ENCODE assay signal across 27 cellular contexts in the genomic region with DNA sequence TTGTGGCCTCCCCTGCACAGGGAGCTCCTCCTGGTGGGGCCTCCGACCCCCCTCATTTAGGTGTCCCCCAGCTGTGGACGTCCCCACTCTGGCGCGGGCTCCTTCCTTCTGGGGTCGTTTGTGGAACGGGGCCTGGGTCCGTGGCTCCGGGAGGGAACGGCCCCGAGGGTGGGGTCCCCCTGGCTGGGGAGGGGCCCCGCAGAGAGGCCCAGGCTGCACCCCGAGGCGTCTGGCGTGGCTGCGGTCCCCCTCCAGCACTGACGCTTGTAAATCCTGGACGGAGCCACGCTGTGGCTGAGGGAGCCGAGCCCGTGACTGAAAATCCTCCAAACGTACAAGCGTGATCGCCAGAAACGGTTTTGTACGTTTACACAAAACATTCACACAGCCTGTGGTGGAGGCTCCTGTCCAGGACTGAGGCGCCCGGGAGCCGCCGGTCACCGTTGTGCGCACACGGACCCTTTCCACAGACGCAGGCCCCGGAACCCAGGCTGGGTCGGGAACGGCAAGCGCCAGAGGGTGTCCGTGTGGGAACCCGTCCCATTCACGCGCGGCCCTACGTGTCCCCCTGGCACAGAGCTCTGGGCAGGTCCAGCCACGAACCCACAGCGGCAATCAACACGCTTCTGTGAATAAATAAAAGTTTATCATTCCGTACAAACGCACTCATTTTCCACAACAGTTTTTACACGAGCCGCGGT.
"Had no signal": no experiment of that assay in that cellular context is flagged by ENCODE, and none has a peak within 500 bp of the region (broad histone marks: within the 10 kb centered on the region; RNA-seq: fewer than 3 reads in every experiment).

No MANE protein-coding gene starts in this region.

- H3K27me3 Mint-ChIP-seq: activated B cell treated with CpG ODN at 0.5 μM for 24 hours; activated CD4-positive, alpha-beta T cell treated with anti-CD3 and anti-CD28 coated beads for 36 hours; T-helper 17 cell had no signal

- H3K27ac Mint-ChIP-seq: activated B cell treated with CpG ODN at 0.5 μM for 24 hours; activated CD4-positive, alpha-beta memory T cell treated with anti-CD3 and anti-CD28 coated beads for 36 hours; activated CD4-positive, alpha-beta T cell treated with anti-CD3 and anti-CD28 coated beads for 36 hours; activated naive CD4-positive, alpha-beta T cell treated with anti-CD3 and anti-CD28 coated beads, Interleukin-2, amount 50 U/mL, for 72 hours; activated T-helper 1 cell treated with anti-CD3 and anti-CD28 coated beads, Interleukin-12 subunit alpha, Interleukin-12 subunit beta, Interleukin-2, Interleukin-4 antibody, amounts not matched to agents 30 ng/mL and 10 ng/mL and 1 ng/mL, durations not matched to agents 14 hours and 24 hours and 36 hours; memory B cell; nephron; T-helper 17 cell had no signal

- H3K4me1 Mint-ChIP-seq: nephron had no signal

- H3K4me3 Mint-ChIP-seq: activated B cell treated with CpG ODN at 0.5 μM for 24 hours; activated CD4-positive, alpha-beta memory T cell treated with anti-CD3 and anti-CD28 coated beads for 36 hours; activated CD4-positive, alpha-beta T cell treated with anti-CD3 and anti-CD28 coated beads for 36 hours; activated T-helper 1 cell treated with anti-CD3 and anti-CD28 coated beads, Interleukin-12 subunit alpha, Interleukin-12 subunit beta, Interleukin-2, Interleukin-4 antibody, amounts not matched to agents 30 ng/mL and 10 ng/mL and 1 ng/mL, durations not matched to agents 14 hours and 24 hours and 36 hours; memory B cell; nephron; T-helper 17 cell had no signal

- H3K9me3 ChIP-seq: ascending aorta, colonic mucosa, esophagus muscularis mucosa, pancreas, testis, vagina had no signal

- H3K27ac ChIP-seq: ascending aorta, brain microvascular endothelial cell, colonic mucosa, dorsolateral prefrontal cortex, esophagus muscularis mucosa, pancreas, testis, vagina had no signal

- H3K27me3 ChIP-seq: brain microvascular endothelial cell, testis, vagina had no signal

- H3K4me3 ChIP-seq: ascending aorta, colonic mucosa, dorsolateral prefrontal cortex, esophagus muscularis mucosa, pancreas, smooth muscle cell, testis, vagina had no signal

- H3K36me3 ChIP-seq: brain microvascular endothelial cell, colonic mucosa, pancreas had no signal

- H3K9me3 Mint-ChIP-seq: activated B cell treated with CpG ODN at 0.5 μM for 24 hours; activated CD4-positive, alpha-beta memory T cell treated with anti-CD3 and anti-CD28 coated beads for 36 hours; activated naive CD4-positive, alpha-beta T cell treated with anti-CD3 and anti-CD28 coated beads, Interleukin-2, amount 50 U/mL, for 72 hours; activated T-helper 1 cell treated with anti-CD3 and anti-CD28 coated beads, Interleukin-12 subunit alpha, Interleukin-12 subunit beta, Interleukin-2, Interleukin-4 antibody, amounts not matched to agents 30 ng/mL and 10 ng/mL and 1 ng/mL, durations not matched to agents 14 hours and 24 hours and 36 hours; memory B cell had no signal

- H3K4me1 ChIP-seq: ascending aorta, colonic mucosa, pancreas had no signal

- ATAC-seq: activated CD4-positive, alpha-beta T cell treated with anti-CD3 and anti-CD28 coated beads for 36 hours; activated naive CD4-positive, alpha-beta T cell treated with anti-CD3 and anti-CD28 coated beads, Interleukin-2, amount 50 U/mL, for 72 hours; pancreas; sciatic nerve; T-helper 17 cell had no signal

- H3K4me2 ChIP-seq: smooth muscle cell had no signal

- DNase-seq: activated B cell treated with CpG ODN at 0.5 μM for 24 hours; activated CD4-positive, alpha-beta memory T cell treated with anti-CD3 and anti-CD28 coated beads for 36 hours; activated CD4-positive, alpha-beta T cell treated with anti-CD3 and anti-CD28 coated beads for 36 hours; activated gamma-delta T cell; brain microvascular endothelial cell; central memory CD4-positive, alpha-beta T cell; colonic mucosa; glutamatergic neuron; islet precursor cell; stimulated activated CD4-positive, alpha-beta T cell treated with anti-CD3 and anti-CD28 coated beads, Interleukin-2, amount 100 ng/mL, for 48 hours; stimulated activated CD8-positive, alpha-beta memory T cell treated with anti-CD3 and anti-CD28 coated beads, Interleukin-4, amount 100 ng/mL, for 48 hours; stimulated activated naive CD4-positive, alpha-beta T cell; SW 1271; T-helper 17 cell; testis; trophoblast cell had no signal
